11 cellular contexts compared by ENCODE assay signal in the genomic region with DNA sequence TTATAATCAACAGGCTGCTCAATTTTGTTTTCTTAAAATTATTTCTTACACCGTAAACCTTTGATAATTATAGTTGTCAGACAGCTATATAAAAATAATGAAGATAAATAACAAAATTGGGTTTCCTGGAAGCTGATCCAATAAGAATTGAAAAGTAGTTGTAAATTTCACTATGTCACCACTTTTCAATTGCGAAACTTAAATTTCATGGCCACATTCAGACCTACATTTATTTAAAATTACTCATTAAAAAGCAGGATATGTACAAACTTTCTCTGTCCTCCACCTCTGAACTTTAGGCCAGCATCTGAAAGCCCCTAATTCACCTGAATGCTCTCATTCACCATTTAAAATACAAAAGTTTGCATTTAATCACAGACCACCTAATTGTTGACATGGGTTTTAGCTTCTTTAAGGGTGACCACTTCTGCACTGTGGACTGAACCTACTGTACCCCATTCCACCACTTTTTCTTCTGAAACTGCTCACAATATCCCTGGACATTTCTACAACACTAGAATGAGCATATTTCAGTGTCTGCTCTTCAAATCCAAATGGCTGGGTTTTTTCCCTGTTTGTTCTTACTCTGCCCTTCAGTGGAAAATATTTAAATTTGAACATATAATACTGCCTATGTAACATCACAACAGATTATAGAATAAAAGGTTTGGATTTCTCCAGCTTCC. TPM values are rescaled to one million over a fixed set of nuclear protein-coding genes. Genes with fewer than 3 reads are reported as not detected.
DNase-seq lines count a peak whose midpoint lies in the region; ATAC-seq and TF ChIP-seq lines count a peak whose summit lies in the region.
"Had no signal": no experiment of that assay in that cellular context is flagged by ENCODE, and none has a peak within 500 bp of the region (broad histone marks: within the 10 kb centered on the region; RNA-seq: fewer than 3 reads in every experiment).

No MANE protein-coding gene starts in this region.

- TF ChIP-seq CTCF in adrenal gland (IDR thresholded peaks at IDR 0.05) (no peak), fibroblast of villous mesenchyme (IDR thresholded peaks at IDR 0.05; ENCODE audit: insufficient read depth, low read depth, low read length) (no peak), nephron (IDR thresholded peaks at IDR 0.05; ENCODE audit: unreplicated experiment in 3 of 3) (no peak), upper lobe of right lung (IDR thresholded peaks at IDR 0.05) (no peak)

- peaks cover 33% of the 10 kb centered on the region for H3K4me1 Mint-ChIP-seq in nephron

- H3K4me3 Mint-ChIP-seq in nephron = peak overlapping the region; percentile 92 to 95 (median 93)

- H3K4me1 ChIP-seq in adrenal gland (replicated peaks in 1 of 2) = peaks cover 14 to 30% of the 10 kb centered on the region in 2 donors
- peaks cover 20% of the 10 kb centered on the region for H3K4me1 ChIP-seq in upper lobe of right lung

- peaks cover 30% of the 10 kb centered on the region for H3K36me3 Mint-ChIP-seq in nephron (ENCODE audit: low read depth)

- no peak for ATAC-seq in upper lobe of right lung
- no peak for ATAC-seq in GM21619 (IDR thresholded peaks at IDR 0.05; ENCODE audit: unreplicated experiment)

- H3K27ac ChIP-seq in adrenal gland = peak overlapping the region; percentile 39 to 87 (median 67)
- H3K27ac ChIP-seq in upper lobe of right lung = peak overlapping the region; percentile 88

- H3K4me3 ChIP-seq in adrenal gland (peak overlapping the region; percentile 27 to 79 (median 52)), fibroblast of villous mesenchyme (ENCODE audit: low read depth, low read length) (peak overlapping the region; percentile 46), upper lobe of right lung (peak overlapping the region; percentile 64)

- DNase-seq in adrenal gland (no peak), fibroblast of villous mesenchyme (ENCODE audit: low read depth) (no peak), upper lobe of right lung (no peak), DMS153 (lab: John Stamatoyannopoulos, UW) (no peak), NCI-H2171 treated with DMSO at 0.1 percent for 48 hours (lab: John Stamatoyannopoulos, UW) (no peak), T-helper 2 cell (no peak)
- DNase-seq: activated T-cell treated with anti-CD3 and anti-CD28 coated beads, Interleukin-2, amount 50 U/mL, for 1 hour; NCI-H1930; SW 1271 had no signal

- no peaks in the 10 kb centered on the region for H3K27me3 Mint-ChIP-seq in nephron (ENCODE audit: low read depth)

- H3K27ac Mint-ChIP-seq in nephron = peak overlapping the region; percentile 98 to 100 (median 99)

- H3K9me3 ChIP-seq in adrenal gland (replicated peaks in 1 of 3) (no peaks in the 10 kb centered on the region), upper lobe of right lung (no peaks in the 10 kb centered on the region)

- TF ChIP-seq POLR2A in adrenal gland (IDR thresholded peaks at IDR 0.05) = no peak

- H3K9me3 Mint-ChIP-seq in nephron = no peaks in the 10 kb centered on the region

- intact Hi-C loops in adrenal gland (cut with DNase I) (loop anchor here in 1 of 2 donors (10.0 kb wide), 1 partner anchor 74 kb away; no protein-coding TSS in a partner anchor), upper lobe of right lung (cut with DNase I) (no loop called here)

- 26 to 43% (median 34%) methylated on average over 2 of the region's 2 CpGs for WGBS in adrenal gland, 4 donors

- H3K36me3 ChIP-seq in adrenal gland (replicated peaks in 1 of 2) (peaks cover 0 to 9% of the 10 kb centered on the region in 2 donors), upper lobe of right lung (peaks cover 19% of the 10 kb centered on the region)

- no peaks in the 10 kb centered on the region for H3K27me3 ChIP-seq in adrenal gland
- H3K27me3 ChIP-seq in upper lobe of right lung = no peaks in the 10 kb centered on the region

RNA-seq across cellular contexts. Expression of gene SELENOP, which starts 0.6 kb away (rescaled TPM):
- 1,000 to 10,000 TPM in 3 of 8 donors, 100 to 1,000 TPM in 5; 562 to 1,654 (median 906) TPM for total RNA-seq in adrenal gland
- 100 to 1,000 TPM in 2 of 3 donors, 10 to 100 TPM in 1; 66.0 to 232 (median 127) TPM for polyA plus RNA-seq in adrenal gland
- total RNA-seq in fibroblast of villous mesenchyme = 15.5 and 31.1 TPM in 2 replicates
- 884 TPM for total RNA-seq in upper lobe of right lung

RNA-seq across cellular contexts. Expression of gene CCDC152, which starts 54.4 kb away (rescaled TPM):
- total RNA-seq in adrenal gland (1 to 10 TPM in 3 of 8 donors, under 1 TPM in 4, not detected in 1; 0.26 to 1.5 (median 0.65) TPM), fibroblast of villous mesenchyme (0.86 and 0.97 TPM in 2 replicates), upper lobe of right lung (0.78 TPM)
- polyA plus RNA-seq in adrenal gland = 1 to 10 TPM in 2 of 3 donors, under 1 TPM in 1; 0.61 to 1.9 (median 1.8) TPM

Comparison
In these comparisons a context has a peak if more than half of its experiments do, and no peak if none do; other contexts are left out.
1. RNA of gene SELENOP, which starts 0.6 kb away (total RNA-seq): 562 to 1,654 TPM in adrenal gland and 884 TPM in upper lobe of right lung (single experiment); 15.5 to 31.1 TPM in fibroblast of villous mesenchyme; every median in the first group is over 10 times any median in the second.
2. Peak in every context shown above with its lines, with median percentiles within 50 percentile points of each other: H3K4me3 ChIP-seq.